8 cellular contexts compared by ENCODE assay signal in the genomic region with DNA sequence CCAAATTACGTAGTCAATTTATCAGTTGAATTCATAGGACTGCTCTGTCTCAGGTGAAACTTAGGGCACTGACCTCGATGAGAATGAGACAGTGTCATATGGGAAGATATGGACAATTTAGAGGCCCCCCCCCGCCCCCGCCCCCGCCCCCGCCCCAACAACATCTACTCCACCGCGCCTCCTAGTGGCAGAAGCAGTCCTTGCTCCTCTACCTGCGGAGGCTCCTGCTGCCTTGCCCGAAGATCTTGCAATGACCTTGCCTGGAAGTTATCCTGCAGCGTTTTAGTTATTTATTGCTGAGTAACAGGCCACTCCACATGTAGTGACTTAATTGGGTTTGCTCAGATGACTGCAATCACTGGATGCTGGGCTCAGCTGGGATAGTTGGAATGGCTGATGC. TPM values are rescaled to one million over a fixed set of nuclear protein-coding genes. Genes with fewer than 3 reads are reported as not detected.
DNase-seq lines count a peak whose midpoint lies in the region; ATAC-seq, FAIRE-seq and TF ChIP-seq lines count a peak whose summit lies in the region.

No MANE protein-coding gene starts in this region.

- no peak overlapping the region for H3K27ac ChIP-seq in left ventricle myocardium inferior (replicated peaks)

- intact Hi-C loops in left ventricle myocardium inferior (cut with micrococcal nuclease), result no loop called here

- peaks cover 24% of the 10 kb centered on the region for H3K36me3 ChIP-seq in left ventricle myocardium inferior

- TF ChIP-seq CTCF in D721Med (IDR thresholded peaks at IDR 0.05; ENCODE audit: insufficient read depth, missing control alignments), result peak; percentile 44
- peak; percentile 74 for TF ChIP-seq CTCF in left ventricle myocardium inferior (IDR thresholded peaks at IDR 0.05; ENCODE audit: borderline replicate concordance)

- no peak for FAIRE-seq in D721Med (lab: Jason Lieb, UNC)

- peaks cover 32% of the 10 kb centered on the region for H3K4me1 ChIP-seq in left ventricle myocardium inferior

- no peak overlapping the region for H3K4me3 ChIP-seq in left ventricle myocardium inferior

- no peaks in the 10 kb centered on the region for H3K27me3 ChIP-seq in left ventricle myocardium inferior (ENCODE audit: low read depth)

- peak; percentile 55 for DNase-seq in D721Med (ENCODE audit: insufficient read length, low spot score)
- DNase-seq in NCI-H69 (lab: John Stamatoyannopoulos, UW), result peak; percentile 56
- DNase-seq in activated T-helper 9 cell treated with anti-CD3 and anti-CD28 coated beads, Interleukin-2, amount 50 U/mL, for 16 hours (ENCODE audit: low read depth), result peak; percentile 40
- DNase-seq in left ventricle myocardium inferior, result no peak
- DNase-seq in stimulated activated CD8-positive, alpha-beta memory T cell treated with anti-CD3 and anti-CD28 coated beads, Interleukin-15, amount 100 ng/mL, for 1 hour (ENCODE audit: low read depth), result peak; percentile 51

- ATAC-seq in GM19463 (IDR thresholded peaks at IDR 0.05; ENCODE audit: unreplicated experiment), result no peak
- no peak for ATAC-seq in HG03439 (IDR thresholded peaks at IDR 0.05; ENCODE audit: unreplicated experiment)
- ATAC-seq in HG03457 (IDR thresholded peaks at IDR 0.05; ENCODE audit: unreplicated experiment), result no peak

- H3K9me3 ChIP-seq in left ventricle myocardium inferior (replicated peaks), result no peaks in the 10 kb centered on the region

RNA-seq across cellular contexts. Expression of gene SERPINH1, which starts 15.1 kb away (rescaled TPM):
- 57.6 TPM for total RNA-seq in left ventricle myocardium inferior

RNA-seq across cellular contexts. Expression of gene GDPD5, which starts 51.5 kb away (rescaled TPM):
- total RNA-seq in left ventricle myocardium inferior, result 4.4 TPM
